Comparison of ENCODE assay signal across 8 cellular contexts in genomic region chr22:31947296-31947695, GRCh38. TPM values are rescaled to one million over a fixed set of nuclear protein-coding genes. Genes with fewer than 3 reads are reported as not detected.
A peak's percentile ranks its signal among the peaks of the same experiment; 100 is the strongest.
DNase-seq lines count a peak whose midpoint lies in the region; ATAC-seq and TF ChIP-seq lines count a peak whose summit lies in the region.

No MANE protein-coding gene starts in this region.

- CTCF ChIA-PET in CD4-positive, alpha-beta memory T cell (lab: Charles Lee; ENCODE audit: partially characterized antibody), result interaction anchor here (0.6 to 6.5 kb wide), 8 partner anchors 9 to 769 kb away, joined by 3 to 65 read pairs (median 4); partner anchors contain the start of gene PISD

- peaks cover 13% of the 10 kb centered on the region for H3K36me3 ChIP-seq in CD4-positive, alpha-beta memory T cell (ENCODE audit: insufficient read depth, low read length)

- TF ChIP-seq CTCF in progenitor cell of endocrine pancreas (IDR thresholded peaks at IDR 0.05; ENCODE audit: unreplicated experiment), result peak; percentile 37

- ATAC-seq in effector memory CD8-positive, alpha-beta T cell (replicated peaks), result peak; percentile 31
- ATAC-seq in GM19467 (IDR thresholded peaks at IDR 0.05; ENCODE audit: unreplicated experiment) (no peak), GM21381 (IDR thresholded peaks at IDR 0.05; ENCODE audit: unreplicated experiment) (no peak)

- H3K9me3 ChIP-seq in CD4-positive, alpha-beta memory T cell (ENCODE audit: control insufficient read depth in 1 of 2, low read length in 2 of 2), result no peaks in the 10 kb centered on the region

- POLR2A ChIA-PET in CD4-positive, alpha-beta memory T cell (lab: Charles Lee; ENCODE audit: partially characterized antibody), result interaction anchor here (0.6 to 7.9 kb wide), 5 partner anchors 10 to 285 kb away, joined by 3 to 87 read pairs (median 10); partner anchors contain the start of genes DEPDC5 and PISD

- peak overlapping the region; percentile 29 for H3K27ac ChIP-seq in CD4-positive, alpha-beta memory T cell (ENCODE audit: low read depth, low read length)

- no peaks in the 10 kb centered on the region for H3K27me3 Mint-ChIP-seq in CD4-positive, alpha-beta memory T cell
- H3K27me3 Mint-ChIP-seq in effector memory CD8-positive, alpha-beta T cell, result no peaks in the 10 kb centered on the region
- H3K27me3 Mint-ChIP-seq in progenitor cell of endocrine pancreas, result peaks cover under 1% of the 10 kb centered on the region

- peaks cover 15 to 27% of the 10 kb centered on the region in 2 donors for H3K36me3 Mint-ChIP-seq in CD4-positive, alpha-beta memory T cell
- H3K36me3 Mint-ChIP-seq in effector memory CD8-positive, alpha-beta T cell (ENCODE audit: insufficient read depth), result peaks cover 35% of the 10 kb centered on the region
- H3K36me3 Mint-ChIP-seq in progenitor cell of endocrine pancreas (ENCODE audit: insufficient read depth), result peaks cover 17% of the 10 kb centered on the region

- no peaks in the 10 kb centered on the region for H3K9me3 Mint-ChIP-seq in CD4-positive, alpha-beta memory T cell
- no peaks in the 10 kb centered on the region for H3K9me3 Mint-ChIP-seq in effector memory CD8-positive, alpha-beta T cell
- H3K9me3 Mint-ChIP-seq in progenitor cell of endocrine pancreas (ENCODE audit: low read depth), result no peaks in the 10 kb centered on the region

- intact Hi-C loops in CD4-positive, alpha-beta memory T cell (cut with micrococcal nuclease), result loop anchor here (1.0 to 10.0 kb wide), 6 partner anchors 23 to 452 kb away; partner anchors contain the start of gene SFI1

- H3K4me1 Mint-ChIP-seq in CD4-positive, alpha-beta memory T cell, result peaks cover 25 to 38% (median 32%) of the 10 kb centered on the region in 4 donors
- H3K4me1 Mint-ChIP-seq in effector memory CD8-positive, alpha-beta T cell (ENCODE audit: low read depth in 2 of 2), result peaks cover 21 to 24% of the 10 kb centered on the region in 2 donors
- peaks cover 15% of the 10 kb centered on the region for H3K4me1 Mint-ChIP-seq in progenitor cell of endocrine pancreas (ENCODE audit: low read depth)

- DNase-seq in CD4-positive, alpha-beta memory T cell, result peak in 4 of 5 donors; percentile 52 to 64 (median 59)
- DNase-seq in HCEC 1CT (peak; percentile 26), SKM-1 treated with dmso at 0.1 percent for 144 hours (lab: John Stamatoyannopoulos, UW; ENCODE audit: unreplicated experiment) (peak; percentile 60), progenitor cell of endocrine pancreas (ENCODE audit: low spot score, unreplicated experiment) (no peak), DMS79 (lab: John Stamatoyannopoulos, UW) (no peak)
- DNase-seq in effector memory CD8-positive, alpha-beta T cell, result peak; percentile 34 to 52 (median 39)

- peak overlapping the region in 6 of 7 donors; percentile 77 to 95 (median 84) for H3K27ac Mint-ChIP-seq in CD4-positive, alpha-beta memory T cell
- H3K27ac Mint-ChIP-seq in effector memory CD8-positive, alpha-beta T cell, result peak overlapping the region; percentile 45 to 72
- H3K27ac Mint-ChIP-seq in progenitor cell of endocrine pancreas, result peak overlapping the region; percentile 89

- peaks cover 58% of the 10 kb centered on the region for H3K4me1 ChIP-seq in CD4-positive, alpha-beta memory T cell (ENCODE audit: insufficient read depth, low read length)

- no peaks in the 10 kb centered on the region for H3K27me3 ChIP-seq in CD4-positive, alpha-beta memory T cell (ENCODE audit: insufficient read depth, low read length)

- H3K4me3 ChIP-seq in CD4-positive, alpha-beta memory T cell (ENCODE audit: low read length in 2 of 2), result no peak overlapping the region

- peak overlapping the region in 6 of 8 donors; percentile 2 to 78 (median 49) for H3K4me3 Mint-ChIP-seq in CD4-positive, alpha-beta memory T cell
- peak overlapping the region in 1 of 2 donors; percentile 2 for H3K4me3 Mint-ChIP-seq in effector memory CD8-positive, alpha-beta T cell
- H3K4me3 Mint-ChIP-seq in progenitor cell of endocrine pancreas (ENCODE audit: low read depth), result peak overlapping the region; percentile 49

RNA-seq across cellular contexts. Expression of gene YWHAH, which starts 3.0 kb away (rescaled TPM):
- total RNA-seq in CD4-positive, alpha-beta memory T cell, result 10 to 100 TPM; 48.0 to 57.0 TPM
- polyA plus RNA-seq in CD4-positive, alpha-beta memory T cell, result 100 to 1,000 TPM in 1 of 2 donors, 10 to 100 TPM in 1; 99.3 to 126 TPM
- total RNA-seq in progenitor cell of endocrine pancreas, result 105 and 111 TPM in 2 replicates

Comparison
In these comparisons a context has a peak if more than half of its experiments do, and no peak if none do; other contexts are left out.
1. DNase-seq: peak in CD4-positive, alpha-beta memory T cell (4 of 5), HCEC 1CT (single experiment), SKM-1 treated with dmso at 0.1 percent for 144 hours (single experiment) and effector memory CD8-positive, alpha-beta T cell (3 of 3); none in progenitor cell of endocrine pancreas (single experiment) and DMS79 (single experiment).
2. Peak in every context shown above with its lines, with median percentiles within 50 percentile points of each other: H3K27ac Mint-ChIP-seq.